8 cellular contexts compared by ENCODE assay signal in the genomic region with DNA sequence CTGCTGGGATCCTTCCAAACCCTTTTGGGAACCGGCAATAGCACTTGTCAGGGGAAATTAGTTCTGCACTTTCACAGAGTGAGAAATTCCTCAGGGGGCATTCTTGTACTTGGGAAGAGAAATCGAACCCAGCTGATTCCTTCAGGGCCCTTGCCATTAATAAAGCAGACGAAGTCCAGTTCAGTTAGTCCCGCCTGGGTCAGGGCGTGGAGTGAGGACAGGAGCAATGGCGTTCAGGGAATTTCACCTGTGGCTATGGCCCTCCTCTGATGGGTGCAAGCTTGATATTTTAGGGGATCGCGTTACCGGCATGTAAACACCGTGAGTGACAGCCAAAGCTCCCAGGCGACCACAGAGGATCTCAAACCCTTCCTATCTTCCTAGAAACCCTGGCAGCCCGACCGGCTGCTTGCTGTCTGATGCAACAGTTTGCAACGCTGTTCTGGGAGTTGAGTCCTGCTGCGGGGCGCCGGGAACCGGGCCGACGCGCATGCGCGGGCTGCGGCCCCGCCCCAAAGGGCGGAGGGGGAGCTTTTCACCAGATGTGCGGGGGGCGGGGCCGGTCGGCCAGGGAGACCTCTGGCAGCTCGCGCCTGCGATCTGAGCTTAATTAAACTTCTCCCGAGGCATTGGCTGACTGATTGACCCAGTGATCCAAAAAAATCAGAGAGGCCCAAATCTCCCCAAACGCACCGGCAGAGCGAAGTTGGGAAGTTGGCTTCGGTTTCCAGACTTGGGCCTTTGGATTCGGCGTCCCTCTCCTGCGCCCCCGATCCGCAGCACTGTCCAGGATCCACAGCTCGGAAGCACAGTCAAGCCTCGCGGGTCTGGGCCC. TPM values are rescaled to one million over a fixed set of nuclear protein-coding genes. Genes with fewer than 3 reads are reported as not detected.
DNase-seq lines count a peak whose midpoint lies in the region; ATAC-seq, FAIRE-seq and TF ChIP-seq lines count a peak whose summit lies in the region.

No MANE protein-coding gene starts in this region.

- H3F3A ChIP-seq in OCI-LY1 (ENCODE audit: insufficient read depth, low read length): no peaks in the 10 kb centered on the region

- no peak for TF ChIP-seq CTCF in OCI-LY1 (IDR thresholded peaks at IDR 0.05; ENCODE audit: low read length)
- TF ChIP-seq CTCF in endothelial cell of umbilical vein (IDR thresholded peaks at IDR 0.05; ENCODE audit: extremely low read depth in 1 of 2, insufficient read depth in 1 of 2, low read depth in 1 of 2, low read length in 2 of 2): no peak

- H3K27ac ChIP-seq in HUES6 (ENCODE audit: low read depth, low read length) (peak overlapping the region; percentile 95), OCI-LY1 (ENCODE audit: low read depth, low read length, poor library complexity, severe bottlenecking) (no peak overlapping the region), endothelial cell of umbilical vein (ENCODE audit: insufficient read depth, low read depth, low read length) (peak overlapping the region; percentile 54)

- peak; percentile 98 for TF ChIP-seq POLR2A in endothelial cell of umbilical vein (IDR thresholded peaks at IDR 0.05; ENCODE audit: low read depth, low read length)

- H3K4me1 ChIP-seq in HUES6 (ENCODE audit: control insufficient read depth, insufficient read depth, low read length) (peaks cover 31% of the 10 kb centered on the region), OCI-LY1 (ENCODE audit: insufficient read depth, low read length, severe bottlenecking) (peaks cover 19% of the 10 kb centered on the region), endothelial cell of umbilical vein (ENCODE audit: control insufficient read depth, extremely low read depth, insufficient read depth, low read length) (peaks cover 20% of the 10 kb centered on the region)

- H2AFZ ChIP-seq in OCI-LY1 (ENCODE audit: low read length) (peak overlapping the region; percentile 54), endothelial cell of umbilical vein (ENCODE audit: low read depth, low read length) (peak overlapping the region; percentile 78)

- H4K20me1 ChIP-seq in OCI-LY1 (ENCODE audit: insufficient read depth, low read length) (no peaks in the 10 kb centered on the region), endothelial cell of umbilical vein (replicated peaks; ENCODE audit: control insufficient read depth, extremely low read depth, insufficient read depth, low read length) (no peaks in the 10 kb centered on the region)

- no peaks in the 10 kb centered on the region for H3K9me3 ChIP-seq in HUES6 (ENCODE audit: control insufficient read depth, insufficient read depth, low read depth, low read length)
- no peaks in the 10 kb centered on the region for H3K9me3 ChIP-seq in OCI-LY1 (ENCODE audit: low read length)
- no peaks in the 10 kb centered on the region for H3K9me3 ChIP-seq in endothelial cell of umbilical vein (replicated peaks; ENCODE audit: control insufficient read depth, insufficient read depth, low read length)

- CTCF ChIA-PET in endothelial cell of umbilical vein (lab: Charles Lee): interaction anchor here (0.7 to 9.4 kb wide), 11 partner anchors 29 to 370 kb away, joined by 3 to 367 read pairs (median 6); a partner anchor contains a TSS

- H3K27me3 ChIP-seq in HUES6 (ENCODE audit: control insufficient read depth, insufficient read depth, low read length): peaks cover 7% of the 10 kb centered on the region
- no peaks in the 10 kb centered on the region for H3K27me3 ChIP-seq in OCI-LY1 (ENCODE audit: insufficient read depth, low read length)
- no peaks in the 10 kb centered on the region for H3K27me3 ChIP-seq in endothelial cell of umbilical vein (ENCODE audit: control insufficient read depth in 2 of 2, insufficient read depth in 2 of 2, low read length in 2 of 2)

- no peaks in the 10 kb centered on the region for H3K79me2 ChIP-seq in OCI-LY1 (ENCODE audit: insufficient read depth, low read length)
- no peaks in the 10 kb centered on the region for H3K79me2 ChIP-seq in endothelial cell of umbilical vein (ENCODE audit: control insufficient read depth, insufficient read depth, low read length)

- H3K4me3 ChIP-seq in HUES6 (ENCODE audit: low read depth, low read length) (peak overlapping the region; percentile 67), OCI-LY1 (ENCODE audit: low read depth, low read length, poor library complexity, severe bottlenecking) (peak overlapping the region; percentile 65), endothelial cell of umbilical vein (replicated peaks in 1 of 3; ENCODE audit: insufficient read depth in 1 of 3, low read depth in 1 of 3, low read length in 3 of 3) (peak overlapping the region; percentile 3 to 38 (median 33))

- peak; percentile 90 for FAIRE-seq in endothelial cell of umbilical vein (lab: Jason Lieb, UNC)

- peak overlapping the region; percentile 92 for H3K9ac ChIP-seq in HUES6 (ENCODE audit: low read length)
- peak overlapping the region; percentile 58 for H3K9ac ChIP-seq in OCI-LY1 (ENCODE audit: low read length)
- H3K9ac ChIP-seq in endothelial cell of umbilical vein (replicated peaks; ENCODE audit: extremely low read depth, insufficient read depth, low read length): peak overlapping the region; percentile 57

- POLR2A ChIA-PET in endothelial cell of umbilical vein (lab: Charles Lee): interaction anchor here (0.5 to 1.4 kb wide), 6 partner anchors 12 to 1521 kb away, joined by 3 to 9 read pairs (median 4); no protein-coding TSS in a partner anchor

- H3K4me2 ChIP-seq in OCI-LY1 (ENCODE audit: low read length): peak overlapping the region; percentile 93
- peak overlapping the region; percentile 57 for H3K4me2 ChIP-seq in endothelial cell of umbilical vein (ENCODE audit: insufficient read depth, low read length)

- H3K36me3 ChIP-seq in HUES6 (ENCODE audit: control insufficient read depth, insufficient read depth, low read length) (no peaks in the 10 kb centered on the region), OCI-LY1 (ENCODE audit: insufficient read depth, low read length) (no peaks in the 10 kb centered on the region), endothelial cell of umbilical vein (ENCODE audit: control insufficient read depth in 2 of 2, extremely low read depth in 1 of 2, insufficient read depth in 2 of 2, low read length in 2 of 2) (no peaks in the 10 kb centered on the region)

- DNase-seq in COR-L47 (lab: John Stamatoyannopoulos, UW) (peak; percentile 83), endothelial cell of umbilical vein (ENCODE audit: low read depth, low spot score) (peak; percentile 92), midbrain (lab: John Stamatoyannopoulos, UW) (peak; percentile 85)
- DNase-seq in activated CD8-positive, alpha-beta memory T cell treated with anti-CD3 and anti-CD28 coated beads, Interleukin-2, amount 50 U/mL, for 48 hours: peak; percentile 96
- peak; percentile 87 for DNase-seq in stimulated activated CD8-positive, alpha-beta memory T cell treated with anti-CD3 and anti-CD28 coated beads, Interleukin-15, amount 100 ng/mL, for 24 hours (ENCODE audit: low read depth)

- peak; percentile 64 for ATAC-seq in GM21390 (IDR thresholded peaks at IDR 0.05; ENCODE audit: unreplicated experiment)

- H3K9me1 ChIP-seq in endothelial cell of umbilical vein (replicated peaks; ENCODE audit: control insufficient read depth, extremely low read depth, insufficient read depth, low read length): no peaks in the 10 kb centered on the region

- dilution Hi-C loops in endothelial cell of umbilical vein (cut with MboI; ENCODE audit: extremely low pct_ligation_motif_present, low sequenced_read_pairs): no loop called here

- intact Hi-C loops in endothelial cell of umbilical vein (cut with micrococcal nuclease): loop anchor here (1.0 kb wide), 1 partner anchor 65 kb away; no protein-coding TSS in a partner anchor

- no peaks in the 10 kb centered on the region for H3K9me2 ChIP-seq in OCI-LY1 (ENCODE audit: low read depth, low read length)

- TSS peak; percentile 98 for BruUV-seq in endothelial cell of umbilical vein (replicated peaks; lab: Mats Ljungman, UMichigan)

TF ChIP-seq in endothelial cell of umbilical vein, 7 proteins besides CTCF, POLR2A, EP300 and RAD21:
- TF ChIP-seq POLR2AphosphoS5 (IDR thresholded peaks at IDR 0.05; ENCODE audit: insufficient read depth, low read depth, low read length): peak; percentile 93
- TF ChIP-seq, protein P1, sequence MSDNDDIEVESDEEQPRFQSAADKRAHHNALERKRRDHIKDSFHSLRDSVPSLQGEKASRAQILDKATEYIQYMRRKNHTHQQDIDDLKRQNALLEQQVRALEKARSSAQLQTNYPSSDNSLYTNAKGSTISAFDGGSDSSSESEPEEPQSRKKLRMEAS (IDR thresholded peaks at IDR 0.05; ENCODE audit: insufficient read depth, insufficient read length): no peak
- TF ChIP-seq FOS (IDR thresholded peaks at IDR 0.05; ENCODE audit: borderline replicate concordance, insufficient read depth, low read length): no peak

RNA-seq across cellular contexts. Expression of a gene that starts 34.3 kb away (rescaled TPM):
- 0.78 and 0.84 TPM in 2 replicates for total RNA-seq in endothelial cell of umbilical vein
- polyA plus RNA-seq in endothelial cell of umbilical vein: 0.22 and 0.23 TPM in 2 replicates
- 0.34 and 0.41 TPM in 2 replicates for polyA plus RNA-seq in endothelial cell of umbilical vein (2011; cell fraction: cytosol; rRNA removed)
- polyA plus RNA-seq in endothelial cell of umbilical vein (2011; cell fraction: nucleus; rRNA removed): 0.13 and 0.20 TPM in 2 replicates
- polyA plus RNA-seq in endothelial cell of umbilical vein (2012): 0.68 and 1.3 TPM in 2 replicates
- polyA minus RNA-seq in endothelial cell of umbilical vein: 0.19 and 1.5 TPM in 2 replicates
- polyA minus RNA-seq in endothelial cell of umbilical vein (2011; cell fraction: cytosol; rRNA and poly(A)+ RNA removed): 2.8 TPM
- polyA minus RNA-seq in endothelial cell of umbilical vein (2011; cell fraction: nucleus; rRNA and poly(A)+ RNA removed): not detected in 2 replicates
